Comparison of ENCODE assay signal across 19 cellular contexts in genomic region chr1:160800142-160800541, GRCh38. TPM values are rescaled to one million over a fixed set of nuclear protein-coding genes. Genes with fewer than 3 reads are reported as not detected.
A peak's percentile ranks its signal among the peaks of the same experiment; 100 is the strongest.
DNase-seq lines count a peak whose midpoint lies in the region; ATAC-seq and TF ChIP-seq lines count a peak whose summit lies in the region.
"Had no signal": no experiment of that assay in that cellular context is flagged by ENCODE, and none has a peak within 500 bp of the region (broad histone marks: within the 10 kb centered on the region; RNA-seq: fewer than 3 reads in every experiment).

No MANE protein-coding gene starts in this region.

- no peak for TF ChIP-seq CTCF in MM.1S (IDR thresholded peaks at IDR 0.05; ENCODE audit: low read length)
- no peak for TF ChIP-seq CTCF in ovary (IDR thresholded peaks at IDR 0.05)

- peak overlapping the region; percentile 45 for H3K4me3 Mint-ChIP-seq in activated CD4-positive, alpha-beta T cell treated with anti-CD3 and anti-CD28 coated beads, Interleukin-2, amount 10 ng/mL, durations not matched to agents 24 days and 14 days

- 0 out of 2 replicates have a peak, but pooled peaks cover 6% of the 10 kb centered on the region for H3K36me3 ChIP-seq in MM.1S (replicated peaks; ENCODE audit: insufficient read depth, low read length)
- H3K36me3 ChIP-seq in ovary, result no peaks in the 10 kb centered on the region
- H3K36me3 ChIP-seq: sigmoid colon, upper lobe of left lung had no signal

- TF ChIP-seq EP300 in ovary (IDR thresholded peaks at IDR 0.05), result no peak

- H3F3A ChIP-seq in MM.1S (ENCODE audit: insufficient read depth, low read length), result peaks cover 49% of the 10 kb centered on the region

- H3K9me2 ChIP-seq in MM.1S (replicated peaks; ENCODE audit: insufficient read depth, low read length), result no peaks in the 10 kb centered on the region

- H3K9ac ChIP-seq in MM.1S (ENCODE audit: low read length), result 0 out of 2 replicates have a peak overlapping the region, but pooled peaks have one; percentile 1

- H3K36me3 Mint-ChIP-seq in activated CD4-positive, alpha-beta T cell treated with anti-CD3 and anti-CD28 coated beads, Interleukin-2, amount 10 ng/mL, durations not matched to agents 24 days and 14 days (ENCODE audit: low read depth), result peaks cover 18% of the 10 kb centered on the region
- H3K36me3 Mint-ChIP-seq in activated naive CD4-positive, alpha-beta T cell treated with anti-CD3 and anti-CD28 coated beads, Interleukin-2, amount 50 U/mL, for 72 hours, result peaks cover 0 to 24% of the 10 kb centered on the region in 2 donors

- H3K4me1 ChIP-seq in MM.1S (ENCODE audit: low read length), result peaks cover 59% of the 10 kb centered on the region
- H3K4me1 ChIP-seq in ovary (ENCODE audit: insufficient read depth), result no peaks in the 10 kb centered on the region
- H3K4me1 ChIP-seq: A549, foreskin keratinocyte, sigmoid colon, upper lobe of left lung had no signal

- no peak for DNase-seq in activated CD4-positive, alpha-beta T cell treated with anti-CD3 and anti-CD28 coated beads, Interleukin-2, amount 10 ng/mL, durations not matched to agents 24 days and 14 days
- no peak for DNase-seq in activated CD4-positive, alpha-beta T cell treated with anti-CD3 and anti-CD28 coated beads, Interleukin-2, amount 50 U/mL, for 48 hours
- DNase-seq in MM.1S (no peak), cerebellar nuclear complex (lab: John Stamatoyannopoulos, UW) (no peak), DMS79 (lab: John Stamatoyannopoulos, UW) (no peak), ovary (no peak)
- DNase-seq in activated naive CD4-positive, alpha-beta T cell treated with anti-CD3 and anti-CD28 coated beads, Interleukin-2, amount 50 U/mL, for 72 hours (ENCODE audit: low spot score in 2 of 2), result no peak
- peak in 2 of 3 experiments; percentile 20 to 29 for DNase-seq in stimulated activated CD4-positive, alpha-beta T cell treated with anti-CD3 and anti-CD28 coated beads, TNF-alpha, amount 100 ng/mL, for 24 hours (ENCODE audit: low read depth in 3 of 3)
- DNase-seq: aorta, foreskin keratinocyte, left cardiac atrium, midbrain, NCI-H1436, NCI-H2171 treated with DMSO at 0.1 percent for 48 hours, NCI-H82, RPMI8226, sigmoid colon, upper lobe of left lung had no signal

- intact Hi-C loops in activated CD4-positive, alpha-beta T cell treated with anti-CD3 and anti-CD28 coated beads, Interleukin-2, amount 10 ng/mL, durations not matched to agents 24 days and 14 days (cut with micrococcal nuclease), result loop anchor here (2.0 kb wide), 1 partner anchor 33 kb away; no protein-coding TSS in a partner anchor
- intact Hi-C loops in ovary (cut with DNase I), result no loop called here

- H3K4me1 Mint-ChIP-seq in activated CD4-positive, alpha-beta T cell treated with anti-CD3 and anti-CD28 coated beads, Interleukin-2, amount 10 ng/mL, durations not matched to agents 24 days and 14 days, result peaks cover 62% of the 10 kb centered on the region

- peak overlapping the region; percentile 74 for H3K27ac Mint-ChIP-seq in activated CD4-positive, alpha-beta T cell treated with anti-CD3 and anti-CD28 coated beads, Interleukin-2, amount 10 ng/mL, durations not matched to agents 24 days and 14 days
- peak overlapping the region; percentile 88 to 92 for H3K27ac Mint-ChIP-seq in activated naive CD4-positive, alpha-beta T cell treated with anti-CD3 and anti-CD28 coated beads, Interleukin-2, amount 50 U/mL, for 72 hours

- peaks cover 97% of the 10 kb centered on the region for H3K79me2 ChIP-seq in MM.1S (ENCODE audit: low read length)

- WGBS in ovary, 3 donors, result 96 to 98% (median 96%) methylated on average over 1 of the region's 1 CpG

- H3K27ac ChIP-seq in MM.1S (ENCODE audit: low read length), result no peak overlapping the region
- no peak overlapping the region for H3K27ac ChIP-seq in ovary
- H3K27ac ChIP-seq: A549, foreskin keratinocyte, sigmoid colon, upper lobe of left lung had no signal

- H2AFZ ChIP-seq in MM.1S (ENCODE audit: low read length), result no peak overlapping the region

- H3K4me2 ChIP-seq in MM.1S (ENCODE audit: low read depth, low read length), result peak overlapping the region; percentile 89
- H3K4me2 ChIP-seq: A549 had no signal

- peaks cover 6% of the 10 kb centered on the region for H3K9me3 Mint-ChIP-seq in activated CD4-positive, alpha-beta T cell treated with anti-CD3 and anti-CD28 coated beads, Interleukin-2, amount 10 ng/mL, durations not matched to agents 24 days and 14 days
- H3K9me3 Mint-ChIP-seq in activated naive CD4-positive, alpha-beta T cell treated with anti-CD3 and anti-CD28 coated beads, Interleukin-2, amount 50 U/mL, for 72 hours, result peaks cover 0 to 10% of the 10 kb centered on the region in 2 donors

- ATAC-seq in activated naive CD4-positive, alpha-beta T cell treated with anti-CD3 and anti-CD28 coated beads, Interleukin-2, amount 50 U/mL, for 72 hours, result peak in 1 of 2 donors; percentile 3
- ATAC-seq: A549, foreskin keratinocyte, left cardiac atrium had no signal

- no peaks in the 10 kb centered on the region for H3K9me3 ChIP-seq in MM.1S (replicated peaks; ENCODE audit: insufficient read depth, low read length)
- no peaks in the 10 kb centered on the region for H3K9me3 ChIP-seq in ovary
- H3K9me3 ChIP-seq: sigmoid colon, upper lobe of left lung had no signal

- H3K27me3 ChIP-seq in MM.1S (replicated peaks; ENCODE audit: insufficient read depth, low read length) (no peaks in the 10 kb centered on the region), ovary (no peaks in the 10 kb centered on the region)
- H3K27me3 ChIP-seq: sigmoid colon, upper lobe of left lung had no signal

- H3K4me3 ChIP-seq in MM.1S (ENCODE audit: low read length) (peak overlapping the region; percentile 37), ovary (no peak overlapping the region)
- H3K4me3 ChIP-seq: A549, sigmoid colon, upper lobe of left lung had no signal

- H3K27me3 Mint-ChIP-seq in activated CD4-positive, alpha-beta T cell treated with anti-CD3 and anti-CD28 coated beads, Interleukin-2, amount 10 ng/mL, durations not matched to agents 24 days and 14 days, result peaks cover 10% of the 10 kb centered on the region

- TF ChIP-seq POLR2A in ovary (IDR thresholded peaks at IDR 0.05), result no peak

- no peaks in the 10 kb centered on the region for H4K20me1 ChIP-seq in MM.1S (ENCODE audit: insufficient read depth, low read length)

RNA-seq across cellular contexts. Expression of gene LY9, which starts 4.2 kb away (rescaled TPM):
- total RNA-seq in activated CD4-positive, alpha-beta T cell treated with anti-CD3 and anti-CD28 coated beads, Interleukin-2, amount 10 ng/mL, durations not matched to agents 24 days and 14 days, result 0.30 and 0.85 TPM in 2 replicates
- 1 to 10 TPM; 5.2 to 9.7 TPM for total RNA-seq in activated naive CD4-positive, alpha-beta T cell treated with anti-CD3 and anti-CD28 coated beads, Interleukin-2, amount 50 U/mL, for 72 hours
- under 1 TPM in 5 of 7 donors, not detected in 2; 0.15 to 0.90 (median 0.45) TPM for total RNA-seq in ovary
- polyA plus RNA-seq in ovary, result 1 to 10 TPM in 1 of 2 donors, under 1 TPM in 1; 0.24 to 2.9 TPM
- total RNA-seq: foreskin keratinocyte had no signal
- polyA plus RNA-seq: foreskin keratinocyte had no signal

Comparison
In these comparisons a context has a peak if more than half of its experiments do, and no peak if none do; other contexts are left out.
1. DNase-seq: peak in stimulated activated CD4-positive, alpha-beta T cell treated with anti-CD3 and anti-CD28 coated beads, TNF-alpha, amount 100 ng/mL, for 24 hours (2 of 3); none in activated CD4-positive, alpha-beta T cell treated with anti-CD3 and anti-CD28 coated beads, Interleukin-2, amount 10 ng/mL, durations not matched to agents 24 days and 14 days (single experiment), activated CD4-positive, alpha-beta T cell treated with anti-CD3 and anti-CD28 coated beads, Interleukin-2, amount 50 U/mL, for 48 hours (0 of 2), MM.1S (single experiment), activated naive CD4-positive, alpha-beta T cell treated with anti-CD3 and anti-CD28 coated beads, Interleukin-2, amount 50 U/mL, for 72 hours (0 of 2), cerebellar nuclear complex (0 of 2), DMS79 (single experiment) and ovary (0 of 5).